Comparison of ENCODE assay signal across 1 cellular context in genomic region chr10:31906039-31906438, GRCh38.
TF ChIP-seq lines count a peak whose summit lies in the region.

No MANE protein-coding gene starts in this region.

TF ChIP-seq in WTC11, 78 proteins besides CTCF, POLR2A, EP300 and RAD21 (continued from another document):
- TF ChIP-seq HMGXB4 (CRISPR knock-in tag; IDR thresholded peaks at IDR 0.05): no peak
- TF ChIP-seq, protein P1, sequence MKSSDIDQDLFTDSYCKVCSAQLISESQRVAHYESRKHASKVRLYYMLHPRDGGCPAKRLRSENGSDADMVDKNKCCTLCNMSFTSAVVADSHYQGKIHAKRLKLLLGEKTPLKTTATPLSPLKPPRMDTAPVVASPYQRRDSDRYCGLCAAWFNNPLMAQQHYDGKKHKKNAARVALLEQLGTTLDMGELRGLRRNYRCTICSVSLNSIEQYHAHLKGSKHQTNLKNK (CRISPR knock-in tag; IDR thresholded peaks at IDR 0.05): no peak
- TF ChIP-seq, protein P2, sequence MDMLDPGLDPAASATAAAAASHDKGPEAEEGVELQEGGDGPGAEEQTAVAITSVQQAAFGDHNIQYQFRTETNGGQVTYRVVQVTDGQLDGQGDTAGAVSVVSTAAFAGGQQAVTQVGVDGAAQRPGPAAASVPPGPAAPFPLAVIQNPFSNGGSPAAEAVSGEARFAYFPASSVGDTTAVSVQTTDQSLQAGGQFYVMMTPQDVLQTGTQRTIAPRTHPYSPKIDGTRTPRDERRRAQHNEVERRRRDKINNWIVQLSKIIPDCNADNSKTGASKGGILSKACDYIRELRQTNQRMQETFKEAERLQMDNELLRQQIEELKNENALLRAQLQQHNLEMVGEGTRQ (CRISPR knock-in tag; IDR thresholded peaks at IDR 0.05): no peak
- no peak for TF ChIP-seq IRF2 (CRISPR knock-in tag; IDR thresholded peaks at IDR 0.05; ENCODE audit: borderline replicate concordance, low read depth)
TF ChIP-seq in WTC11: peak in this region for 0.
